In genomic region chr4:37652747-37653527, GRCh38 we compare ENCODE assay signal across 22 cellular contexts. TPM values are rescaled to one million over a fixed set of nuclear protein-coding genes. Genes with fewer than 3 reads are reported as not detected.
DNase-seq lines count a peak whose midpoint lies in the region; ATAC-seq and TF ChIP-seq lines count a peak whose summit lies in the region.
"Had no signal": no experiment of that assay in that cellular context is flagged by ENCODE, and none has a peak within 500 bp of the region (broad histone marks: within the 10 kb centered on the region; RNA-seq: fewer than 3 reads in every experiment).

No MANE protein-coding gene starts in this region.

- no peak overlapping the region for H3K4me3 Mint-ChIP-seq in stimulated activated naive CD8-positive, alpha-beta T cell treated with anti-CD3 and anti-CD28 coated beads, Interleukin-15, amount 100 ng/mL, for 72 hours
- H3K4me3 Mint-ChIP-seq: activated naive CD4-positive, alpha-beta T cell treated with anti-CD3 and anti-CD28 coated beads, Interleukin-2, amount 50 U/mL, for 24 hours; mesothelial cell of epicardium; naive thymus-derived CD8-positive, alpha-beta T cell had no signal

- no peak overlapping the region for H3K27ac Mint-ChIP-seq in stimulated activated naive CD8-positive, alpha-beta T cell treated with anti-CD3 and anti-CD28 coated beads, Interleukin-15, amount 100 ng/mL, for 72 hours
- H3K27ac Mint-ChIP-seq: activated naive CD4-positive, alpha-beta T cell treated with anti-CD3 and anti-CD28 coated beads, Interleukin-2, amount 50 U/mL, for 24 hours; mesothelial cell of epicardium had no signal

- peaks cover 37% of the 10 kb centered on the region for H3K4me1 Mint-ChIP-seq in stimulated activated naive CD8-positive, alpha-beta T cell treated with anti-CD3 and anti-CD28 coated beads, Interleukin-15, amount 100 ng/mL, for 72 hours
- H3K4me1 Mint-ChIP-seq: mesothelial cell of epicardium had no signal

- BruUV-seq in PC-9 (replicated peaks; lab: Mats Ljungman, UMichigan) (no TSS peak), OCI-LY7 (replicated peaks; lab: Mats Ljungman, UMichigan) (no TSS peak)

- no peaks in the 10 kb centered on the region for H3K27me3 ChIP-seq in PC-9 (ENCODE audit: insufficient read depth, low read depth)
- no peaks in the 10 kb centered on the region for H3K27me3 ChIP-seq in left ventricle myocardium inferior (ENCODE audit: low read depth)
- H3K27me3 ChIP-seq: ascending aorta, spleen, transverse colon had no signal

- H3K36me3 ChIP-seq in PC-9 (ENCODE audit: low read depth) (no peaks in the 10 kb centered on the region), left ventricle myocardium inferior (peaks cover 13% of the 10 kb centered on the region), OCI-LY7 (ENCODE audit: insufficient read depth, low read length) (peaks cover 74% of the 10 kb centered on the region)
- H3K36me3 ChIP-seq: ascending aorta had no signal

- H3K4me2 ChIP-seq in PC-9 (peak overlapping the region; percentile 21; the same call in 1 of the 2 replicates), OCI-LY7 (ENCODE audit: low read length) (no peak overlapping the region)
- H3K4me2 ChIP-seq: A549 had no signal

- no peak for DNase-seq in stimulated activated naive CD8-positive, alpha-beta T cell treated with anti-CD3 and anti-CD28 coated beads, Interleukin-15, amount 100 ng/mL, for 72 hours
- DNase-seq in stimulated activated naive CD8-positive, alpha-beta T cell treated with anti-CD3 and anti-CD28 coated beads, Interleukin-15, Interleukin-2, amounts not matched to agents 100 U/mL and 50 U/mL, for 24 hours: no peak
- no peak for DNase-seq in PC-9
- no peak for DNase-seq in left ventricle myocardium inferior
- no peak for DNase-seq in HuH-7 (ENCODE audit: low spot score)
- DNase-seq in NCI-H82 treated with DMSO at 0.1 percent for 48 hours (lab: John Stamatoyannopoulos, UW; ENCODE audit: unreplicated experiment): no peak
- no peak for DNase-seq in OCI-LY7 (ENCODE audit: low spot score)
- DNase-seq: activated CD4-positive, CD25-positive, alpha-beta regulatory T cell; caudate nucleus; naive thymus-derived CD8-positive, alpha-beta T cell; NCI-H187; NCI-H2227 treated with DMSO at 0.1 percent for 48 hours; NCI-H774; Right ventricle myocardium superior; spleen; stimulated activated CD4-positive, alpha-beta T cell treated with anti-CD3 and anti-CD28 coated beads, Interleukin-4, amount 100 ng/mL, for 24 hours; transverse colon had no signal

- peaks cover 8% of the 10 kb centered on the region; the same call in 1 of the 2 replicates for H3F3A ChIP-seq in PC-9 (ENCODE audit: insufficient read depth, low read depth)

- peak; percentile 57 for ATAC-seq in stimulated activated naive CD8-positive, alpha-beta T cell treated with anti-CD3 and anti-CD28 coated beads, Interleukin-15, amount 100 ng/mL, for 72 hours
- ATAC-seq in stimulated activated naive CD8-positive, alpha-beta T cell treated with anti-CD3 and anti-CD28 coated beads, Interleukin-15, Interleukin-2, amounts not matched to agents 100 U/mL and 50 U/mL, for 24 hours: no peak
- ATAC-seq in HG02798 (IDR thresholded peaks at IDR 0.05; ENCODE audit: poor library complexity, unreplicated experiment): peak; percentile 74
- ATAC-seq: A549; naive thymus-derived CD8-positive, alpha-beta T cell had no signal

- intact Hi-C loops in PC-9 (cut with micrococcal nuclease; ENCODE audit: unreplicated experiment) (no loop called here), left ventricle myocardium inferior (cut with micrococcal nuclease) (no loop called here), OCI-LY7 (cut with micrococcal nuclease; ENCODE audit: unreplicated experiment) (no loop called here)

- no peak overlapping the region for H2AFZ ChIP-seq in PC-9
- no peak overlapping the region for H2AFZ ChIP-seq in OCI-LY7 (ENCODE audit: low read length)

- H3K79me2 ChIP-seq in PC-9 (ENCODE audit: low read depth): no peaks in the 10 kb centered on the region
- peaks cover 20% of the 10 kb centered on the region; the same call in 1 of the 2 replicates for H3K79me2 ChIP-seq in OCI-LY7 (ENCODE audit: insufficient read depth, low read depth, low read length)

- H4K20me1 ChIP-seq in PC-9 (ENCODE audit: insufficient read depth) (no peaks in the 10 kb centered on the region), OCI-LY7 (ENCODE audit: insufficient read depth, low read length) (no peaks in the 10 kb centered on the region)

- H3K9me3 ChIP-seq in PC-9 (ENCODE audit: insufficient read depth, low read depth) (peaks cover 13% of the 10 kb centered on the region), left ventricle myocardium inferior (replicated peaks) (peaks cover 19% of the 10 kb centered on the region), OCI-LY7 (ENCODE audit: low read length) (peaks cover 32% of the 10 kb centered on the region; the same call in 1 of the 2 replicates)

- H3K9me2 ChIP-seq in PC-9 (ENCODE audit: insufficient read depth) (no peaks in the 10 kb centered on the region), OCI-LY7 (ENCODE audit: insufficient read depth, low read length) (no peaks in the 10 kb centered on the region)

- H3K4me1 ChIP-seq in PC-9 (replicated peaks; ENCODE audit: insufficient read depth) (peaks cover 33% of the 10 kb centered on the region), left ventricle myocardium inferior (peaks cover 18% of the 10 kb centered on the region), OCI-LY7 (ENCODE audit: insufficient read depth, low read length, poor library complexity, severe bottlenecking) (peaks cover 8% of the 10 kb centered on the region)
- H3K4me1 ChIP-seq: ascending aorta had no signal

- H3K27ac ChIP-seq in PC-9 (0 out of 2 replicates have a peak overlapping the region, but pooled peaks have one; percentile 20), left ventricle myocardium inferior (replicated peaks) (no peak overlapping the region), OCI-LY7 (ENCODE audit: low read depth, low read length, poor library complexity, severe bottlenecking) (no peak overlapping the region)
- H3K27ac ChIP-seq: A549, ascending aorta, spleen, transverse colon had no signal

- H3K4me3 ChIP-seq in PC-9 (no peak overlapping the region), left ventricle myocardium inferior (no peak overlapping the region), OCI-LY7 (ENCODE audit: low read depth, low read length, poor library complexity, severe bottlenecking) (no peak overlapping the region)
- H3K4me3 ChIP-seq: A549, ascending aorta, spleen, transverse colon had no signal

- H3K9me3 Mint-ChIP-seq in stimulated activated naive CD8-positive, alpha-beta T cell treated with anti-CD3 and anti-CD28 coated beads, Interleukin-15, amount 100 ng/mL, for 72 hours: peaks cover 6 to 11% of the 10 kb centered on the region in 2 donors

- no peaks in the 10 kb centered on the region for H3K27me3 Mint-ChIP-seq in stimulated activated naive CD8-positive, alpha-beta T cell treated with anti-CD3 and anti-CD28 coated beads, Interleukin-15, amount 100 ng/mL, for 72 hours
- H3K27me3 Mint-ChIP-seq: activated naive CD4-positive, alpha-beta T cell treated with anti-CD3 and anti-CD28 coated beads, Interleukin-2, amount 50 U/mL, for 24 hours; naive thymus-derived CD8-positive, alpha-beta T cell had no signal

- CTCF ChIA-PET in PC-9 (lab: Charles Lee): interaction anchor here (1.2 kb wide), 1 partner anchor 199 kb away, joined by 3 read pairs; a partner anchor contains a TSS
- CTCF ChIA-PET in OCI-LY7 (lab: Charles Lee; ENCODE audit: unreplicated experiment): no interaction called here

- TF ChIP-seq CTCF in PC-9 (conservative IDR thresholded peaks at IDR 0.05) (no peak), left ventricle myocardium inferior (IDR thresholded peaks at IDR 0.05; ENCODE audit: borderline replicate concordance) (no peak), OCI-LY7 (conservative IDR thresholded peaks at IDR 0.05; ENCODE audit: low read length) (no peak)

- POLR2A ChIA-PET in PC-9 (lab: Charles Lee; ENCODE audit: unreplicated experiment): no interaction called here
- POLR2A ChIA-PET in OCI-LY7 (lab: Charles Lee): interaction anchor here (0.8 to 2.7 kb wide), 5 partner anchors 8 to 23 kb away, joined by 3 to 18 read pairs (median 4); no protein-coding TSS in a partner anchor

RNA-seq across cellular contexts. Expression of gene RELL1, which starts 33.2 kb away (rescaled TPM):
- total RNA-seq in PC-9 (2021) (11.9 and 18.5 TPM in 2 replicates), left ventricle myocardium inferior (22.2 TPM), OCI-LY7 (2022) (51.6 and 53.5 TPM in 2 replicates)
- total RNA-seq in OCI-LY7 (2014; rRNA removed; shearing (Covaris generic)): 60.7 and 62.3 TPM in 2 replicates
